19 cellular contexts compared by ENCODE assay signal in the genomic region with DNA sequence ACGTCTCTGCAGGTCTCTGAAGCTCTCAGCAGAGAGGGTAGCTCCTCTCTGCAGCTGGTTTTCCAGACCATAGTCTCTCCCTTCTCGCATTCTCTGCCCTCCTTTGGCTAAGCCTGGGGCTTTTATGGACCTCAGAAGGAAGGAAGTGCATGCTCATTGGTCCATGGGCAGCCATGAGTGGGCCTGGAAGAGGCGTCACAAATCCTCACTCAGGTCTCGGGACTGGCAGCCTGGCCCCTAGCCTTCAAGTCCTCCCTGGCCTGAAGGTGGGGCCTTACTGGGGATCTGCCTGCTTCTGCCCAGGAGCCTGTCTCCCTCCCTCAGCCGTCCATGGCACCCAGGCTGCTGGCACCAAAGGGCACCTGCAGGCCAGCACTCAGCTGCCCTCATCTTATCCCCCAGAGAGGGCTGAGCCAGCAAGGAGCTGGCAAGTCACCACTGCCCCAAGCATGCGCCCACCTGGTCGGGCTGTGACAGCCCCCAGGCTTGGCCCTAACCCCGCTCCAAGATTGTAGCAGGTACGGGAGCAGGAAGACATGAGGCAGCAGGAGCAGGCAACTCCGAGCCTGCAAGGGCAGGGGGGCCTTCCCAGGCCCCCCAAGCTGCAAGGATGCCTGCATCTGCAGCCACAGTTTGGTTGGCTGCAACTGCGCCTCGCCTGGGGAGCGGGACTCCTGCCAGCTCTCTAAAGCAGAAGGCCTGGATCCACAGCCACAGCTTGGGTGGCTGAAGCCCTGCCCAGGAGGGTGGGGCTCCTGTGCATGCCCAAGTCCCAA. TPM values are rescaled to one million over a fixed set of nuclear protein-coding genes. Genes with fewer than 3 reads are reported as not detected.
"Had no signal": no experiment of that assay in that cellular context is flagged by ENCODE, and none has a peak within 500 bp of the region (broad histone marks: within the 10 kb centered on the region; RNA-seq: fewer than 3 reads in every experiment).

No MANE protein-coding gene starts in this region.

- DNase-seq: activated CD4-positive, alpha-beta T cell treated with anti-CD3 and anti-CD28 coated beads, Interleukin-2, amount 50 U/mL, for 4 hours; activated CD4-positive, CD25-positive, alpha-beta regulatory T cell treated with anti-CD3 and anti-CD28 coated beads, Interleukin-2, amount 50 U/mL, for 72 hours; activated naive CD4-positive, alpha-beta T cell treated with anti-CD3 and anti-CD28 coated beads, Interleukin-2, amount 10 ng/mL, durations not matched to agents 7 days and 5 days; activated T-cell treated with anti-CD3 and anti-CD28 coated beads for 4 hours; glutamatergic neuron; midbrain; stimulated activated CD4-positive, alpha-beta T cell treated with anti-CD3 and anti-CD28 coated beads, Interleukin-2, amount 100 ng/mL, for 48 hours; stimulated activated naive CD4-positive, alpha-beta T cell; tibial artery had no signal

- FAIRE-seq: colon, pancreas had no signal

- H3K4me3 ChIP-seq: cardiac muscle cell, esophagus muscularis mucosa, lung, neural progenitor cell, pancreas, tibial artery had no signal

- H3K27ac ChIP-seq: cardiac muscle cell, esophagus muscularis mucosa, neural progenitor cell, pancreas, tibial artery had no signal

- H3K9me3 ChIP-seq: esophagus muscularis mucosa, pancreas, tibial artery had no signal

- H3K4me1 ChIP-seq: esophagus muscularis mucosa, neural progenitor cell, pancreas, tibial artery had no signal

- H3K27me3 ChIP-seq: cardiac muscle cell, esophagus muscularis mucosa, neural progenitor cell, pancreas, tibial artery had no signal

- H3K36me3 ChIP-seq: cardiac muscle cell, esophagus muscularis mucosa, neural progenitor cell, pancreas, tibial artery had no signal

RNA-seq across cellular contexts. Expression of a gene that starts 37.4 kb away (rescaled TPM):
- total RNA-seq: activated T-helper 2 cell treated with anti-CD3 and anti-CD28 coated beads, Interferon-gamma antibody, Interleukin-2, Interleukin-4, amounts not matched to agents 10 μg/mL and 5 μg/mL and 100 μg/mL, durations not matched to agents 14 hours and 24 hours and 36 hours; cardiac muscle cell; esophagus muscularis mucosa; lung; myocyte; subcutaneous adipose tissue; T-helper 1 cell treated with Interleukin-12 subunit alpha and Interleukin-12 subunit beta and Interleukin-4 antibody, amounts not matched to agents 30 ng/mL and 1 ng/mL, for 36 hours had no signal
- polyA plus RNA-seq: cardiac muscle cell had no signal
